Comparison of ENCODE assay signal across 8 cellular contexts in genomic region chr2:152611458-152612231, GRCh38.
DNase-seq lines count a peak whose midpoint lies in the region; ATAC-seq and TF ChIP-seq lines count a peak whose summit lies in the region.

No MANE protein-coding gene starts in this region.

- CTCF ChIA-PET in naive thymus-derived CD4-positive, alpha-beta T cell (lab: Charles Lee) = no interaction called here

- no peaks in the 10 kb centered on the region for H3K4me1 ChIP-seq in naive thymus-derived CD4-positive, alpha-beta T cell (ENCODE audit: control insufficient read depth in 2 of 2, insufficient read depth in 2 of 2, low read length in 2 of 2)

- peak overlapping the region in 2 of 9 donors; percentile 10 to 19 for H3K27ac Mint-ChIP-seq in naive thymus-derived CD4-positive, alpha-beta T cell

- no peaks in the 10 kb centered on the region for H3K9me3 ChIP-seq in naive thymus-derived CD4-positive, alpha-beta T cell (ENCODE audit: control insufficient read depth in 2 of 3, low read length in 3 of 3)
- H3K9me3 ChIP-seq in WERI-Rb-1 (ENCODE audit: severe bottlenecking) = no peaks in the 10 kb centered on the region

- peak; percentile 100 for DNase-seq in MV-4-11 (lab: John Stamatoyannopoulos, UW)
- DNase-seq in naive thymus-derived CD4-positive, alpha-beta T cell = no peak
- no peak for DNase-seq in WERI-Rb-1
- no peak for DNase-seq in SW480 (ENCODE audit: low spot score)
- DNase-seq in NCI-H1436 treated with DMSO at 0.1 percent for 48 hours (lab: John Stamatoyannopoulos, UW) = no peak

- TF ChIP-seq POLR2A in GM18505 (IDR thresholded peaks at IDR 0.05; ENCODE audit: borderline replicate concordance, extremely low read depth, insufficient read depth, insufficient read length) = no peak

- intact Hi-C loops in naive thymus-derived CD4-positive, alpha-beta T cell (cut with micrococcal nuclease) = no loop called here

- no peak overlapping the region for H3K4me3 ChIP-seq in naive thymus-derived CD4-positive, alpha-beta T cell (ENCODE audit: low read length)
- H3K4me3 ChIP-seq in WERI-Rb-1 (ENCODE audit: low read depth, low read length) = no peak overlapping the region

- peak overlapping the region in 1 of 10 donors; percentile 10 for H3K4me3 Mint-ChIP-seq in naive thymus-derived CD4-positive, alpha-beta T cell

- TF ChIP-seq CTCF in WERI-Rb-1 (IDR thresholded peaks at IDR 0.05; ENCODE audit: low read depth, low read length) = no peak

- ATAC-seq in GM18505 (IDR thresholded peaks at IDR 0.05; ENCODE audit: unreplicated experiment) (peak; percentile 79), HG02571 (IDR thresholded peaks at IDR 0.05; ENCODE audit: unreplicated experiment) (peak; percentile 78)
- ATAC-seq in naive thymus-derived CD4-positive, alpha-beta T cell = peak; percentile 90

- H3K36me3 Mint-ChIP-seq in naive thymus-derived CD4-positive, alpha-beta T cell = peaks cover 0 to 1% (median 0%) of the 10 kb centered on the region in 5 donors

- H3K9me3 Mint-ChIP-seq in naive thymus-derived CD4-positive, alpha-beta T cell = no peaks in the 10 kb centered on the region

- peaks cover 0 to 20% (median 0%) of the 10 kb centered on the region in 7 donors for H3K4me1 Mint-ChIP-seq in naive thymus-derived CD4-positive, alpha-beta T cell

- H3K36me3 ChIP-seq in naive thymus-derived CD4-positive, alpha-beta T cell (ENCODE audit: control insufficient read depth in 2 of 3, insufficient read depth in 3 of 3, low read length in 3 of 3) = no peaks in the 10 kb centered on the region
- H3K36me3 ChIP-seq in WERI-Rb-1 = peaks cover 29% of the 10 kb centered on the region

- POLR2A ChIA-PET in naive thymus-derived CD4-positive, alpha-beta T cell (lab: Charles Lee) = no interaction called here

- H3K27ac ChIP-seq in cingulate gyrus (ENCODE audit: low read depth, low read length) (peak overlapping the region; percentile 55), WERI-Rb-1 (no peak overlapping the region)
- no peak overlapping the region for H3K27ac ChIP-seq in naive thymus-derived CD4-positive, alpha-beta T cell (ENCODE audit: low read depth, low read length)

- H3K27me3 ChIP-seq in naive thymus-derived CD4-positive, alpha-beta T cell (ENCODE audit: control insufficient read depth in 2 of 2, insufficient read depth in 2 of 2, low read length in 2 of 2) = no peaks in the 10 kb centered on the region
- H3K27me3 ChIP-seq in WERI-Rb-1 (ENCODE audit: insufficient read depth, low read depth, severe bottlenecking) = no peaks in the 10 kb centered on the region

- peaks cover 0 to 3% (median 0%) of the 10 kb centered on the region in 5 donors for H3K27me3 Mint-ChIP-seq in naive thymus-derived CD4-positive, alpha-beta T cell
